1 cellular context compared by ENCODE assay signal in genomic region chr5:153941265-153941664, GRCh38.
TF ChIP-seq lines count a peak whose summit lies in the region.

No MANE protein-coding gene starts in this region.

TF ChIP-seq in K562, 482 proteins besides CTCF, POLR2A, EP300 and RAD21 (continued from another document):
- peak; percentile 47 for TF ChIP-seq ZNF280A (IDR thresholded peaks at IDR 0.05; ENCODE audit: low read depth, partially characterized antibody)
- TF ChIP-seq SFPQ (IDR thresholded peaks at IDR 0.05; ENCODE audit: low read depth, low read length) = no peak
- TF ChIP-seq ZBTB8A (IDR thresholded peaks at IDR 0.05; ENCODE audit: partially characterized antibody) = no peak
- TF ChIP-seq CBX5 (IDR thresholded peaks at IDR 0.05; ENCODE audit: borderline replicate concordance, low read depth) = 0 out of 2 replicates have a peak, but pooled peaks have one; percentile 72
- no peak for TF ChIP-seq MED1 (CRISPR knock-in tag; IDR thresholded peaks at IDR 0.05; ENCODE audit: borderline replicate concordance)
- peak; percentile 79 for TF ChIP-seq TRIM28 (IDR thresholded peaks at IDR 0.05)
- no peak for TF ChIP-seq STAT5B (CRISPR knock-in tag; IDR thresholded peaks at IDR 0.05)
- TF ChIP-seq CBX3 (IDR thresholded peaks at IDR 0.05; ENCODE audit: borderline replicate concordance in 1 of 2, low read length in 2 of 2) = peak in 1 of 2 experiments; percentile 76; a peak in 2 of 3 replicates
- no peak for TF ChIP-seq ZBTB33 (CRISPR knock-in tag; IDR thresholded peaks at IDR 0.05)
